8 cellular contexts compared by ENCODE assay signal in the genomic region with DNA sequence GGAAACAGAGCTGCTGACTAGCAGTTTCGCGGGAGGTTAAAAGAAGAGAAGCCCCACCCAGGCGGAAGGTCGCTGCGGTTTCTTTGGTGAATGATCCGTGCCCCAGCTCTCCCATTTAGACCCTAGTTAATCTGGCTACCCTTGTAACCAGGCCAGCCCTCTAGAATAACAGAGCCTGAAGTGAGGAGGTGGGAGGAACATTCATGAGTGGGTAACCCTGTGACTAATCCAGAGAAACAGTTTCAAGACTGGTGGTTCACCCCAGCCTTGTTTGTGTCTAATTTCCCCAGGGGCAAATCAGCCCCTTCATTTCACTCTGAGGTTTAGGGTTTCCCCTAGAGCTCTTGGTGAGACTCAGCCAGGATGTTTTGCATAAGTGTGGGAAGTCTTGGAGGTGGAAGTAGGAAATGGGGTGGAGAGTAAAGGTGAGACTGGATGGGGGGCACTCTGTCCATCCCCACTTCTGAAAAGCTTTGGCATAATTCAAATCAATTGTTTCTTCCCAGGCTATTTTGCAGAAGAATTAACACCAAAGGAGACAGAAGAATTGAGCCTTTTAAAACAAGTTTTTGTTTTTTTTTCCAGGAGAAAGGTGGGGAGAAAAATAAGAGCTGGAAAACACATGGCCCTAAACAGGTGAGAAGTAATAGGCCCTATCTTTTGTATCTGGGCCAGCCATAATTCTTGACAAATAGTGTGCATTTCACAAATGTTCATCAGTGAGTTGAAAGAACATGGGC.
DNase-seq lines count a peak whose midpoint lies in the region; ATAC-seq and TF ChIP-seq lines count a peak whose summit lies in the region.

No MANE protein-coding gene starts in this region.

- H3K27ac ChIP-seq in gastroesophageal sphincter (no peak overlapping the region), RWPE1 (no peak overlapping the region)

- H3K36me3 ChIP-seq in gastroesophageal sphincter: no peaks in the 10 kb centered on the region

- H3K4me1 Mint-ChIP-seq in activated naive CD8-positive, alpha-beta T cell treated with anti-CD3 and anti-CD28 coated beads for 36 hours: peaks cover 77% of the 10 kb centered on the region

- H3K9me3 Mint-ChIP-seq in activated naive CD8-positive, alpha-beta T cell treated with anti-CD3 and anti-CD28 coated beads for 36 hours: peaks cover 28% of the 10 kb centered on the region

- CTCF ChIA-PET in RWPE1 (lab: Yijun Ruan, JAX): interaction anchor here (0.6 kb wide), 2 partner anchors 27 to 235 kb away, joined by 3 read pairs; no protein-coding TSS in a partner anchor

- peak overlapping the region; percentile 55 for H3K4me3 Mint-ChIP-seq in activated naive CD8-positive, alpha-beta T cell treated with anti-CD3 and anti-CD28 coated beads for 36 hours

- no peak overlapping the region for H3K4me3 ChIP-seq in gastroesophageal sphincter

- peaks cover 0 to 10% (median 0%) of the 10 kb centered on the region in 3 donors for H3K9me3 ChIP-seq in gastroesophageal sphincter

- 13 to 21% methylated on average over 6 of the region's 6 CpGs for WGBS in gastroesophageal sphincter (ENCODE audit: low coverage in 1 of 2), 2 donors

- peak; percentile 61 for DNase-seq in GM19238 (ENCODE audit: insufficient read length, low spot score)
- DNase-seq in T follicular helper cell (ENCODE audit: low read depth): peak; percentile 45
- DNase-seq in activated naive CD8-positive, alpha-beta T cell treated with anti-CD3 and anti-CD28 coated beads for 36 hours: peak; percentile 85
- DNase-seq in stimulated activated CD4-positive, alpha-beta T cell treated with anti-CD3 and anti-CD28 coated beads, Interleukin-4, amount 100 ng/mL, for 1 hour: peak; percentile 75
- DNase-seq in RWPE1 (ENCODE audit: low spot score): no peak
- no peak for DNase-seq in NCI-H2227 (lab: John Stamatoyannopoulos, UW; ENCODE audit: unreplicated experiment)

- TF ChIP-seq EP300 in gastroesophageal sphincter (IDR thresholded peaks at IDR 0.05): no peak

- POLR2A ChIA-PET in RWPE1 (lab: Yijun Ruan, JAX; ENCODE audit: low non-redundant PET): no interaction called here

- peaks cover 13% of the 10 kb centered on the region for H3K27me3 Mint-ChIP-seq in activated naive CD8-positive, alpha-beta T cell treated with anti-CD3 and anti-CD28 coated beads for 36 hours

- peak; percentile 86 for ATAC-seq in HG03060 (IDR thresholded peaks at IDR 0.05; ENCODE audit: low read depth, unreplicated experiment)
- no peak for ATAC-seq in gastroesophageal sphincter

- TF ChIP-seq CTCF in gastroesophageal sphincter (IDR thresholded peaks at IDR 0.05) (no peak), RWPE1 (conservative IDR thresholded peaks at IDR 0.05; ENCODE audit: low read depth) (no peak)

- peaks cover 40% of the 10 kb centered on the region for H3K36me3 Mint-ChIP-seq in activated naive CD8-positive, alpha-beta T cell treated with anti-CD3 and anti-CD28 coated beads for 36 hours

- no peaks in the 10 kb centered on the region for H3K4me1 ChIP-seq in gastroesophageal sphincter

- H3K27me3 ChIP-seq in gastroesophageal sphincter: no peaks in the 10 kb centered on the region

- no peak for TF ChIP-seq POLR2A in gastroesophageal sphincter (IDR thresholded peaks at IDR 0.05)

- peak overlapping the region; percentile 89 for H3K27ac Mint-ChIP-seq in activated naive CD8-positive, alpha-beta T cell treated with anti-CD3 and anti-CD28 coated beads for 36 hours

Comparison
In these comparisons a context has a peak if more than half of its experiments do, and no peak if none do; other contexts are left out.
1. DNase-seq: peak in GM19238 (single experiment), T follicular helper cell (single experiment), activated naive CD8-positive, alpha-beta T cell treated with anti-CD3 and anti-CD28 coated beads for 36 hours (single experiment) and stimulated activated CD4-positive, alpha-beta T cell treated with anti-CD3 and anti-CD28 coated beads, Interleukin-4, amount 100 ng/mL, for 1 hour (single experiment); none in RWPE1 (single experiment) and NCI-H2227 (single experiment).